In genomic region chr9:97012617-97013016, GRCh38 we compare ENCODE assay signal across 8 cellular contexts. TPM values are rescaled to one million over a fixed set of nuclear protein-coding genes. Genes with fewer than 3 reads are reported as not detected.
DNase-seq lines count a peak whose midpoint lies in the region; ATAC-seq and TF ChIP-seq lines count a peak whose summit lies in the region.
"Not testable (repeated sequence)": the region's sequence is repeated elsewhere in the genome, so short reads cannot be mapped to it uniquely, and the experiment has no call there.

No MANE protein-coding gene starts in this region.

- TF ChIP-seq CTCF in activated B cell treated with CpG ODN at 0.5 μM for 24 hours (IDR thresholded peaks at IDR 0.05); coronary artery (IDR thresholded peaks at IDR 0.05); progenitor cell of endocrine pancreas (IDR thresholded peaks at IDR 0.05; ENCODE audit: unreplicated experiment): not testable (repeated sequence)

- POLR2A ChIA-PET in activated B cell treated with CpG ODN at 0.5 μM for 24 hours (lab: Charles Lee): not testable (repeated sequence)

- not testable (repeated sequence) for H3K4me1 ChIP-seq in ACC112 (ENCODE audit: control insufficient read depth, insufficient read depth, low read length, unreplicated experiment); iPS-20b (ENCODE audit: insufficient read depth, low read length)

- not testable (repeated sequence) for H3K27me3 Mint-ChIP-seq in activated B cell treated with CpG ODN at 0.5 μM for 24 hours, progenitor cell of endocrine pancreas

- H3K9me3 Mint-ChIP-seq in activated B cell treated with CpG ODN at 0.5 μM for 24 hours; progenitor cell of endocrine pancreas (ENCODE audit: low read depth): not testable (repeated sequence)

- intact Hi-C loops in activated B cell treated with CpG ODN at 0.5 μM for 24 hours (cut with micrococcal nuclease): loop anchor here (5.0 kb wide), 2 partner anchors 160 to 595 kb away; partner anchors contain the start of genes ZNF367 and ZNF782

- not testable (repeated sequence) for H3K9me3 ChIP-seq in iPS-20b (ENCODE audit: insufficient read depth, low read depth, low read length)

- H3K27me3 ChIP-seq in ACC112 (ENCODE audit: insufficient read depth, low read length); iPS-20b (ENCODE audit: insufficient read depth, low read length): not testable (repeated sequence)

- peaks cover 13% of the 10 kb centered on the region for H3K79me2 ChIP-seq in ACC112 (ENCODE audit: control insufficient read depth, insufficient read depth, low read length, unreplicated experiment)

- H3K36me3 Mint-ChIP-seq in activated B cell treated with CpG ODN at 0.5 μM for 24 hours (ENCODE audit: low read depth); progenitor cell of endocrine pancreas (ENCODE audit: insufficient read depth): not testable (repeated sequence)

- H3K9ac ChIP-seq in iPS-20b (ENCODE audit: low read depth, low read length): peak overlapping the region; percentile 69

- DNase-seq in KBM-7: peak; percentile 35
- not testable (repeated sequence) for DNase-seq in activated B cell treated with CpG ODN at 0.5 μM for 24 hours; coronary artery (ENCODE audit: low spot score); progenitor cell of endocrine pancreas (ENCODE audit: low spot score, unreplicated experiment)

- in situ Hi-C loops in KBM-7 (cut with MboI; ENCODE audit: low pct_unique_long_range_greater_than_20kb, low sequenced_read_pairs): not testable (repeated sequence)

- H3K36me3 ChIP-seq in ACC112 (ENCODE audit: insufficient read depth, low read length); iPS-20b (ENCODE audit: insufficient read depth, low read depth, low read length): not testable (repeated sequence)

- peak overlapping the region; percentile 84 for H3K27ac Mint-ChIP-seq in activated B cell treated with CpG ODN at 0.5 μM for 24 hours
- H3K27ac Mint-ChIP-seq in progenitor cell of endocrine pancreas: peak overlapping the region; percentile 96

- CTCF ChIA-PET in activated B cell treated with CpG ODN at 0.5 μM for 24 hours (lab: Charles Lee): not testable (repeated sequence)

- H2AFZ ChIP-seq in ACC112 (ENCODE audit: low read length, unreplicated experiment): not testable (repeated sequence)

- H3K4me3 ChIP-seq in ACC112 (ENCODE audit: low read depth, low read length): peak overlapping the region; percentile 83
- peak overlapping the region; percentile 81 for H3K4me3 ChIP-seq in coronary artery
- peak overlapping the region; percentile 82 for H3K4me3 ChIP-seq in iPS-20b (ENCODE audit: low read length)

- peak overlapping the region; percentile 16; the same call in 1 of the 2 replicates for H3K27ac ChIP-seq in ACC112 (ENCODE audit: low read depth, low read length)
- peak overlapping the region; percentile 55 to 91 for H3K27ac ChIP-seq in coronary artery
- not testable (repeated sequence) for H3K27ac ChIP-seq in iPS-20b (ENCODE audit: low read length)

- H3K4me1 Mint-ChIP-seq in activated B cell treated with CpG ODN at 0.5 μM for 24 hours: peaks cover 17% of the 10 kb centered on the region
- not testable (repeated sequence) for H3K4me1 Mint-ChIP-seq in progenitor cell of endocrine pancreas (ENCODE audit: low read depth)

- ATAC-seq in GM18907 (IDR thresholded peaks at IDR 0.05; ENCODE audit: unreplicated experiment): peak; percentile 73
- ATAC-seq in HG02678 (IDR thresholded peaks at IDR 0.05; ENCODE audit: unreplicated experiment): peak; percentile 69
- peak; percentile 35 for ATAC-seq in activated B cell treated with CpG ODN at 0.5 μM for 24 hours (ENCODE audit: low read depth)

- H3K4me3 Mint-ChIP-seq in activated B cell treated with CpG ODN at 0.5 μM for 24 hours: peak overlapping the region; percentile 88
- H3K4me3 Mint-ChIP-seq in progenitor cell of endocrine pancreas (ENCODE audit: low read depth): peak overlapping the region; percentile 88

RNA-seq across cellular contexts. Expression of gene CTSV, which starts 26.3 kb away (rescaled TPM):
- total RNA-seq in activated B cell treated with CpG ODN at 0.5 μM for 24 hours: not detected in 2 replicates
- total RNA-seq in progenitor cell of endocrine pancreas: 10.1 and 10.5 TPM in 2 replicates

Comparison
In these comparisons a context has a peak if more than half of its experiments do, and no peak if none do; other contexts are left out.
1. RNA of gene CTSV, which starts 26.3 kb away (total RNA-seq): 10.1 to 10.5 TPM in progenitor cell of endocrine pancreas; not detected in activated B cell treated with CpG ODN at 0.5 μM for 24 hours; every median in the first group is over 10 times any median in the second.
2. Peak in every context shown above with its lines, with median percentiles within 50 percentile points of each other: H3K4me3 ChIP-seq and ATAC-seq.